Comparison of ENCODE assay signal across 13 cellular contexts in genomic region chr2:152506843-152507242, GRCh38.
DNase-seq lines count a peak whose midpoint lies in the region; ATAC-seq and TF ChIP-seq lines count a peak whose summit lies in the region.
"Had no signal": no experiment of that assay in that cellular context is flagged by ENCODE, and none has a peak within 500 bp of the region (broad histone marks: within the 10 kb centered on the region; RNA-seq: fewer than 3 reads in every experiment).

No MANE protein-coding gene starts in this region.

- WGBS in testis, 2 donors: 86 to 89% methylated on average over 4 of the region's 4 CpGs

- DNase-seq in EL (peak; percentile 78), HS-5 (ENCODE audit: low read depth) (peak; percentile 67), dermis blood vessel endothelial cell (peak; percentile 62), amygdala (lab: John Stamatoyannopoulos, UW) (no peak), testis (no peak)
- no peak for DNase-seq in activated T-cell treated with anti-CD3 and anti-CD28 coated beads, Interleukin-2, amount 50 U/mL, for 48 hours
- DNase-seq: DMS 273 treated with DMSO at 0.1 percent for 48 hours, NCI-H2029, tibial artery had no signal

- H3K36me3 ChIP-seq in testis (ENCODE audit: low read depth, missing control alignments): no peaks in the 10 kb centered on the region
- H3K36me3 ChIP-seq: tibial artery had no signal

- H3K4me1 ChIP-seq in testis: peaks cover 3% of the 10 kb centered on the region

- H3K9me3 ChIP-seq in testis: no peaks in the 10 kb centered on the region
- H3K9me3 ChIP-seq: tibial artery had no signal

- intact Hi-C loops in testis (cut with DNase I; ENCODE audit: low total_unique reads): no loop called here

- ATAC-seq in GM21515 (IDR thresholded peaks at IDR 0.05; ENCODE audit: unreplicated experiment): peak; percentile 56
- ATAC-seq in GM19023 (IDR thresholded peaks at IDR 0.05; ENCODE audit: unreplicated experiment): no peak
- ATAC-seq: HCT116 had no signal

- no peak for TF ChIP-seq CTCF in testis (IDR thresholded peaks at IDR 0.05)

- H3K4me3 ChIP-seq in testis: no peak overlapping the region
- H3K4me3 ChIP-seq: coronary artery, tibial artery had no signal

- no peak for TF ChIP-seq POLR2A in testis (IDR thresholded peaks at IDR 0.05)

- no peak overlapping the region for H3K27ac ChIP-seq in testis
- H3K27ac ChIP-seq: coronary artery, tibial artery had no signal

- H3K27me3 ChIP-seq in testis: no peaks in the 10 kb centered on the region
- H3K27me3 ChIP-seq: tibial artery had no signal

Comparison
In these comparisons a context has a peak if more than half of its experiments do, and no peak if none do; other contexts are left out.
1. DNase-seq: peak in EL (single experiment), HS-5 (single experiment) and dermis blood vessel endothelial cell (single experiment); none in amygdala (0 of 56), activated T-cell treated with anti-CD3 and anti-CD28 coated beads, Interleukin-2, amount 50 U/mL, for 48 hours (0 of 2) and testis (single experiment).